ENCODE assay signal across 20 cellular contexts in the genomic region with DNA sequence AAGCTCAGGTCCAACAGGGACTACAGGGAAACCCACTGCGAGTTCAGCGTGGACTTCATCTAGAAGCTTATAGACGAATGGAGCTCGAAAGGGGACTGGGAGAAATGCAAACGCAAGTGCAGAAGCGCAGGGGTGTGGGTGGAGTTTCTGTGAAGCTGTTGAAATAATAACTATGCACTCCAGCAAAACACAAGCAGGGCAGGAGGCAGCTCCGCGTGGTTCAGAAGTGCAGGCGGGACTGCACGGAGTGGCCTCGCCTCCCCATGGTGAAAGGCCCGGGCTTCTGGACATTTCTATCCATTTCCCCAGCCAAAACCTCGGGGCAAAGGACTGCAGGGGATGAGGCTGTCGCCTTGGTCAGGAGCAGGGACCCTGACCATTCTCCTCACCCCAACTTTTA.
"Had no signal": no experiment of that assay in that cellular context is flagged by ENCODE, and none has a peak within 500 bp of the region (broad histone marks: within the 10 kb centered on the region; RNA-seq: fewer than 3 reads in every experiment).

No MANE protein-coding gene starts in this region.

- H3K4me3 Mint-ChIP-seq: natural killer cell treated with Interleukin-12 subunit alpha and Interleukin-12 subunit beta and Interleukin-15 and Interleukin-18, amount 100 ng/mL, for 72 hours had no signal

- H3K9me3 ChIP-seq: gastrocnemius medialis, neutrophil, suprapubic skin, tibial nerve had no signal

- H3K27ac Mint-ChIP-seq: natural killer cell treated with Interleukin-12 subunit alpha and Interleukin-12 subunit beta and Interleukin-15 and Interleukin-18, amount 100 ng/mL, for 72 hours had no signal

- H3K4me1 ChIP-seq: suprapubic skin had no signal

- H3K27me3 ChIP-seq: dorsolateral prefrontal cortex, gastrocnemius medialis, neutrophil, suprapubic skin, tibial nerve had no signal

- ATAC-seq: esophagus mucosa; gastrocnemius medialis; left lobe of liver; natural killer cell treated with Interleukin-12 subunit alpha and Interleukin-12 subunit beta and Interleukin-15 and Interleukin-18, amount 100 ng/mL, for 72 hours had no signal

- DNase-seq: caudate nucleus; dorsolateral prefrontal cortex; effector CD8-positive, alpha-beta T cell; gastrocnemius medialis; glutamatergic neuron; islet precursor cell; mesenchymal stem cell; midbrain; posterior cingulate gyrus; stimulated activated CD4-positive, alpha-beta T cell treated with anti-CD3 and anti-CD28 coated beads, Interleukin-2, amount 100 ng/mL, for 48 hours; stimulated activated naive CD4-positive, alpha-beta T cell treated with Interleukin-2 at 50 U/mL for 16 hours had no signal

- H3K27ac ChIP-seq: coronary artery, dorsolateral prefrontal cortex, gastrocnemius medialis, neutrophil, suprapubic skin, tibial nerve had no signal

- H3K36me3 ChIP-seq: gastrocnemius medialis, neutrophil, suprapubic skin, tibial nerve had no signal

- H3K4me3 ChIP-seq: coronary artery, dorsolateral prefrontal cortex, gastrocnemius medialis, lung, smooth muscle cell, suprapubic skin, tibial nerve had no signal

- H3K9me3 Mint-ChIP-seq: natural killer cell treated with Interleukin-12 subunit alpha and Interleukin-12 subunit beta and Interleukin-15 and Interleukin-18, amount 100 ng/mL, for 72 hours had no signal

- H3K27me3 Mint-ChIP-seq: natural killer cell treated with Interleukin-12 subunit alpha and Interleukin-12 subunit beta and Interleukin-15 and Interleukin-18, amount 100 ng/mL, for 72 hours had no signal

- H3K36me3 Mint-ChIP-seq: natural killer cell treated with Interleukin-12 subunit alpha and Interleukin-12 subunit beta and Interleukin-15 and Interleukin-18, amount 100 ng/mL, for 72 hours had no signal
